16 cellular contexts compared by ENCODE assay signal in genomic region chr19:44032001-44032610, GRCh38. TPM values are rescaled to one million over a fixed set of nuclear protein-coding genes. Genes with fewer than 3 reads are reported as not detected.
DNase-seq lines count a peak whose midpoint lies in the region; ATAC-seq and TF ChIP-seq lines count a peak whose summit lies in the region.
"Had no signal": no experiment of that assay in that cellular context is flagged by ENCODE, and none has a peak within 500 bp of the region (broad histone marks: within the 10 kb centered on the region; RNA-seq: fewer than 3 reads in every experiment).

No MANE protein-coding gene starts in this region.

- H3K9ac ChIP-seq in BLaER1 (no peak overlapping the region), adipocyte (ENCODE audit: low read length) (no peak overlapping the region), iPS-20b (ENCODE audit: low read depth, low read length) (no peak overlapping the region)

- intact Hi-C loops in prostate gland (cut with DNase I): no loop called here

- no peak for DNase-seq in adipocyte (ENCODE audit: low read depth)
- no peak for DNase-seq in OCI-M2 (lab: John Stamatoyannopoulos, UW; ENCODE audit: unreplicated experiment)
- no peak for DNase-seq in prostate gland (ENCODE audit: low spot score)
- DNase-seq: C1 segment of cervical spinal cord, COR-L47, GF-D8, H7, NCI-H1436, NCI-H2029, NCI-H2171 treated with DMSO at 0.1 percent for 48 hours, NCI-H446 treated with DMSO at 0.1 percent for 48 hours, OCI-M1, RPMI8226 had no signal

- TF ChIP-seq CTCF in prostate gland (IDR thresholded peaks at IDR 0.05): no peak

- H3K9me3 ChIP-seq in BLaER1 (peaks cover 98% of the 10 kb centered on the region), adipocyte (ENCODE audit: control insufficient read depth, low read length) (peaks cover 69% of the 10 kb centered on the region), iPS-20b (ENCODE audit: insufficient read depth, low read depth, low read length) (peaks cover 87% of the 10 kb centered on the region), prostate gland (peaks cover 5% of the 10 kb centered on the region)

- 92% methylated on average over 1 of the region's 1 CpG for WGBS in prostate gland

- H3K4me2 ChIP-seq in BLaER1: no peak overlapping the region

- no peak overlapping the region for H3K27ac ChIP-seq in BLaER1
- H3K27ac ChIP-seq in iPS-20b (ENCODE audit: low read length): no peak overlapping the region
- H3K27ac ChIP-seq in prostate gland: no peak overlapping the region

- H3K36me3 ChIP-seq in BLaER1 (peaks cover 77% of the 10 kb centered on the region), adipocyte (ENCODE audit: control insufficient read depth, insufficient read depth, low read length, severe bottlenecking) (peaks cover 59% of the 10 kb centered on the region), iPS-20b (ENCODE audit: insufficient read depth, low read depth, low read length) (peaks cover 55% of the 10 kb centered on the region), prostate gland (peaks cover 6 to 12% of the 10 kb centered on the region in 2 donors)

- no peak for ATAC-seq in HG02840 (IDR thresholded peaks at IDR 0.05; ENCODE audit: low FRiP score, unreplicated experiment)

- no peaks in the 10 kb centered on the region for H4K20me1 ChIP-seq in BLaER1

- H3K4me3 ChIP-seq in BLaER1 (peak overlapping the region; percentile 47), adipocyte (ENCODE audit: low read length) (peak overlapping the region; percentile 51), iPS-20b (ENCODE audit: low read length) (0 out of 2 replicates have a peak overlapping the region, but pooled peaks have one; percentile 18), prostate gland (no peak overlapping the region)

- no peaks in the 10 kb centered on the region for H3K27me3 ChIP-seq in BLaER1
- H3K27me3 ChIP-seq in adipocyte (replicated peaks; ENCODE audit: control insufficient read depth, insufficient read depth, low read length): no peaks in the 10 kb centered on the region
- H3K27me3 ChIP-seq in iPS-20b (ENCODE audit: insufficient read depth, low read length): no peaks in the 10 kb centered on the region
- H3K27me3 ChIP-seq in prostate gland (replicated peaks; ENCODE audit: insufficient read depth): no peaks in the 10 kb centered on the region

- TF ChIP-seq POLR2A in prostate gland (IDR thresholded peaks at IDR 0.05): no peak

- no peaks in the 10 kb centered on the region for H3K4me1 ChIP-seq in BLaER1
- H3K4me1 ChIP-seq in adipocyte (ENCODE audit: control insufficient read depth, insufficient read depth, low read length): no peaks in the 10 kb centered on the region
- H3K4me1 ChIP-seq in iPS-20b (ENCODE audit: insufficient read depth, low read length): no peaks in the 10 kb centered on the region
- H3K4me1 ChIP-seq in prostate gland (replicated peaks): no peaks in the 10 kb centered on the region

RNA-seq across cellular contexts. Expression of gene ZNF222, which starts 6.9 kb away (rescaled TPM):
- total RNA-seq in prostate gland: 1 to 10 TPM; 3.7 to 6.1 TPM

RNA-seq across cellular contexts. Expression of gene ZNF223, which starts 19.7 kb away (rescaled TPM):
- 10 to 100 TPM in 1 of 2 donors, 1 to 10 TPM in 1; 9.1 to 10.6 TPM for total RNA-seq in prostate gland

RNA-seq across cellular contexts. Expression of gene ZNF230, which starts 29.3 kb away (rescaled TPM):
- total RNA-seq in prostate gland: 1 to 10 TPM; 2.6 to 3.5 TPM

RNA-seq across cellular contexts. Expression of gene ZNF284, which starts 39.9 kb away (rescaled TPM):
- total RNA-seq in prostate gland: 1 to 10 TPM; 1.3 to 1.8 TPM

RNA-seq across cellular contexts. Expression of gene ZNF155, which starts 48.1 kb away (rescaled TPM):
- 1 to 10 TPM; 8.0 to 9.9 TPM for total RNA-seq in prostate gland

Comparison
In these comparisons a context has a peak if more than half of its experiments do, and no peak if none do; other contexts are left out.
1. H3K4me3 ChIP-seq: peak in BLaER1 (single experiment), adipocyte (single experiment) and iPS-20b (single experiment); none in prostate gland (0 of 2).